9 cellular contexts compared by ENCODE assay signal in the genomic region with DNA sequence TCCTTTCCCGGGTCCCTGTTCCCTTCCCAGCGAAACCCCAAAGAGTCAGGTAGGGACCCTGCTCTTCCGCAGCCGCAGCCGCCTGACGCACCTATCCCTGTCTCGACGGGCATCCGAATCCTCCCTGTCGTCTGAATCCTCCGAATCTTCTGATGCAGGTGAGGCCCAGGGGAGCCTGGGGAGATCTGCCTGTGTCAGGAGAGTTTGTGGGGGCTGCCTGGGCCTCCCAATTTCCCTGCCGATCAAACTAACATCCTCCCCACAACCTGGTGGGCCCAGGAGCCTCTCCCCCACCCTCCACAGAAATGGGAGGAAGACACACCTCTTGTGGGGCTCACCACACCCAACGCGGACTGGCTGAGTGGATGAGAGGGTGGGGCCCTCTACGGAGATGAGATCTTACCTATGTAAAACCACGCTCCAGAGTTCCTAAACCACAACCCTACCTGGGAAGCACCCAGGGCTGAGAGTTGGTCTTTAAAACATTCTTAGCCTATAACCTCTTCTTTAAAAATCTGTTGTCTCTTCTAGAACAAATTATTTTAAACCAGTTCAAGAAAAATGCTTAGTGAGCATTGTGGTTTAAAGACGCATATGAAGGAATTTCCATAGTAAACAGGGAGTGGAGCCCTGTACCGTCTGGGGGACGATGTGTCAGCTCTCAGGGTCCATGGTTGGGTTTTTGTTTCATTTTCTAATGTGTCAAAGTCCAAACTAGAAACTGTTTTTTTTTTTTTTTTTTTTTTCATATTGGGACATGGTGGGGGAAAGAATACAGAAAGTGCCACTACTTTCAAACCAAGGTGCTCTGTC. TPM values are rescaled to one million over a fixed set of nuclear protein-coding genes. Genes with fewer than 3 reads are reported as not detected.
DNase-seq lines count a peak whose midpoint lies in the region; ATAC-seq, FAIRE-seq and TF ChIP-seq lines count a peak whose summit lies in the region.
"Had no signal": no experiment of that assay in that cellular context is flagged by ENCODE, and none has a peak within 500 bp of the region (broad histone marks: within the 10 kb centered on the region; RNA-seq: fewer than 3 reads in every experiment).

No MANE protein-coding gene starts in this region.

- no peaks in the 10 kb centered on the region for H3K9me3 ChIP-seq in BLaER1 treated with 17β-estradiol and CSF1 and Interleukin-3, amounts not matched to agents 10 nM and 100 nM (replicated peaks in 1 of 11)
- no peaks in the 10 kb centered on the region for H3K9me3 ChIP-seq in kidney (ENCODE audit: control insufficient read depth in 1 of 2, low read length in 2 of 2)
- no peaks in the 10 kb centered on the region for H3K9me3 ChIP-seq in upper lobe of right lung
- no peaks in the 10 kb centered on the region for H3K9me3 ChIP-seq in pancreas
- H3K9me3 ChIP-seq: neutrophil had no signal

- peaks cover 27 to 56% (median 44%) of the 10 kb centered on the region in 11 experiments; a peak in 21 of 22 replicates for H3K36me3 ChIP-seq in BLaER1 treated with 17β-estradiol and CSF1 and Interleukin-3, amounts not matched to agents 10 nM and 100 nM
- peaks cover 0 to 5% of the 10 kb centered on the region in 2 donors for H3K36me3 ChIP-seq in kidney (ENCODE audit: control insufficient read depth in 1 of 2, insufficient read depth in 2 of 2, low read length in 2 of 2)
- H3K36me3 ChIP-seq in upper lobe of right lung = peaks cover 49% of the 10 kb centered on the region
- no peaks in the 10 kb centered on the region for H3K36me3 ChIP-seq in pancreas

- peak overlapping the region; percentile 80 to 92 (median 86); a peak in 21 of 22 replicates for H3K9ac ChIP-seq in BLaER1 treated with 17β-estradiol and CSF1 and Interleukin-3, amounts not matched to agents 10 nM and 100 nM
- H3K9ac ChIP-seq in kidney (ENCODE audit: low read length in 2 of 2) = no peak overlapping the region

- 82 to 85% methylated on average over 19 of the region's 19 CpGs for WGBS in pancreas, 2 donors

- H3K27ac ChIP-seq in BLaER1 treated with 17β-estradiol and CSF1 and Interleukin-3, amounts not matched to agents 10 nM and 100 nM = peak overlapping the region in 9 of 11 experiments; percentile 6 to 92 (median 81); a peak in 12 of 22 replicates
- H3K27ac ChIP-seq in kidney (ENCODE audit: low read depth in 2 of 2, low read length in 2 of 2) (no peak overlapping the region), upper lobe of right lung (peak overlapping the region; percentile 72), pancreas (no peak overlapping the region)
- H3K27ac ChIP-seq: neutrophil had no signal

- no peaks in the 10 kb centered on the region for H3K27me3 Mint-ChIP-seq in IgD-negative memory B cell

- peaks cover 38 to 46% (median 41%) of the 10 kb centered on the region in 3 donors for H3K4me1 Mint-ChIP-seq in IgD-negative memory B cell

- no peak for ATAC-seq in upper lobe of right lung
- ATAC-seq in HG03196 (IDR thresholded peaks at IDR 0.05; ENCODE audit: unreplicated experiment) = no peak
- ATAC-seq in GM21737 (IDR thresholded peaks at IDR 0.05; ENCODE audit: unreplicated experiment) = no peak
- no peak for ATAC-seq in pancreas

- peak overlapping the region; percentile 66 to 90 (median 78) for H3K4me3 ChIP-seq in BLaER1 treated with 17β-estradiol and CSF1 and Interleukin-3, amounts not matched to agents 10 nM and 100 nM
- H3K4me3 ChIP-seq in kidney (ENCODE audit: low read length in 2 of 2) (peak overlapping the region in 1 of 2 donors; percentile 23), upper lobe of right lung (peak overlapping the region; percentile 70), pancreas (peak overlapping the region in 1 of 4 donors; percentile 72)

- peak; percentile 62 for DNase-seq in activated effector memory CD4-positive, alpha-beta T cell treated with Interleukin-2 at 50 U/mL for 16 hours
- peak; percentile 58 for DNase-seq in kidney
- DNase-seq in upper lobe of right lung = no peak
- no peak for DNase-seq in pancreas

- H3K4me1 ChIP-seq in BLaER1 treated with 17β-estradiol and CSF1 and Interleukin-3, amounts not matched to agents 10 nM and 100 nM = peaks cover 60 to 78% (median 69%) of the 10 kb centered on the region in 10 experiments
- H3K4me1 ChIP-seq in kidney (ENCODE audit: control insufficient read depth in 1 of 2, insufficient read depth in 1 of 2, low read depth in 1 of 2, low read length in 2 of 2) = peaks cover 0 to 16% of the 10 kb centered on the region in 2 donors
- peaks cover 62% of the 10 kb centered on the region for H3K4me1 ChIP-seq in upper lobe of right lung
- H3K4me1 ChIP-seq in pancreas = peaks cover 0 to 7% (median 0%) of the 10 kb centered on the region in 3 donors

- intact Hi-C loops in kidney (cut with DNase I) (no loop called here), upper lobe of right lung (cut with DNase I) (no loop called here), pancreas (cut with DNase I) (no loop called here)

- H4K20me1 ChIP-seq in BLaER1 treated with 17β-estradiol and CSF1 and Interleukin-3, amounts not matched to agents 10 nM and 100 nM = peaks cover 0 to 24% (median 0%) of the 10 kb centered on the region in 11 experiments; a peak in 6 of 22 replicates

- peak overlapping the region; percentile 85 to 98 (median 98) for H3K27ac Mint-ChIP-seq in IgD-negative memory B cell

- TF ChIP-seq CTCF in kidney (IDR thresholded peaks at IDR 0.05; ENCODE audit: borderline replicate concordance, extremely low read depth, insufficient read depth) = no peak
- no peak for TF ChIP-seq CTCF in upper lobe of right lung (IDR thresholded peaks at IDR 0.05)
- TF ChIP-seq CTCF in pancreas (IDR thresholded peaks at IDR 0.05) = no peak

- H3K4me2 ChIP-seq in BLaER1 treated with 17β-estradiol and CSF1 and Interleukin-3, amounts not matched to agents 10 nM and 100 nM = peak overlapping the region; percentile 89 to 100 (median 97)

- H3K36me3 Mint-ChIP-seq in IgD-negative memory B cell = peaks cover 2% of the 10 kb centered on the region

- no peak for FAIRE-seq in kidney (lab: Jason Lieb, UNC)
- FAIRE-seq in pancreas (lab: Jason Lieb, UNC) = no peak

- H3K27me3 ChIP-seq in BLaER1 treated with 17β-estradiol and CSF1 and Interleukin-3, amounts not matched to agents 10 nM and 100 nM = no peaks in the 10 kb centered on the region
- H3K27me3 ChIP-seq in upper lobe of right lung (no peaks in the 10 kb centered on the region), pancreas (no peaks in the 10 kb centered on the region)
- H3K27me3 ChIP-seq: neutrophil had no signal

- no peaks in the 10 kb centered on the region for H3K9me3 Mint-ChIP-seq in IgD-negative memory B cell

- peak overlapping the region; percentile 76 to 91 (median 89) for H3K4me3 Mint-ChIP-seq in IgD-negative memory B cell

RNA-seq across cellular contexts. Expression of gene CDC25B, which starts 1.7 kb away (rescaled TPM):
- polyA plus RNA-seq in IgD-negative memory B cell (20.0 TPM), kidney (ENCODE audit: insufficient read depth, low read depth, low replicate concordance) (24.1 TPM), pancreas (10 to 100 TPM; 24.4 to 28.8 TPM)
- total RNA-seq in kidney (40.3 TPM), upper lobe of right lung (136 TPM), pancreas (10 to 100 TPM in 2 of 6 donors, 1 to 10 TPM in 4; 3.7 to 13.5 (median 5.0) TPM)

RNA-seq across cellular contexts. Expression of gene CENPB, which starts 11.3 kb away (rescaled TPM):
- polyA plus RNA-seq in IgD-negative memory B cell (1.1 TPM), kidney (ENCODE audit: insufficient read depth, low read depth, low replicate concordance) (56.2 TPM), pancreas (10 to 100 TPM; 34.0 to 44.2 TPM)
- total RNA-seq in kidney (99.8 TPM), upper lobe of right lung (94.6 TPM), pancreas (10 to 100 TPM; 30.2 to 46.5 (median 39.3) TPM)

RNA-seq across cellular contexts. Expression of gene SPEF1, which starts 16.6 kb away (rescaled TPM):
- not detected for polyA plus RNA-seq in IgD-negative memory B cell
- total RNA-seq in kidney = 3.4 TPM
- 3.8 TPM for polyA plus RNA-seq in kidney (ENCODE audit: insufficient read depth, low read depth, low replicate concordance)
- total RNA-seq in upper lobe of right lung = 0.46 TPM
- under 1 TPM; 0.20 to 0.55 (median 0.40) TPM for total RNA-seq in pancreas
- polyA plus RNA-seq in pancreas = 1 to 10 TPM; 1.7 TPM

RNA-seq across cellular contexts. Expression of gene AP5S1, which starts 22.5 kb away (rescaled TPM):
- polyA plus RNA-seq in IgD-negative memory B cell (12.8 TPM), kidney (ENCODE audit: insufficient read depth, low read depth, low replicate concordance) (16.0 TPM), pancreas (1 to 10 TPM; 5.4 to 7.3 TPM)
- total RNA-seq in kidney (19.5 TPM), upper lobe of right lung (13.1 TPM), pancreas (1 to 10 TPM; 4.7 to 7.9 (median 6.8) TPM)

RNA-seq across cellular contexts. Expression of gene ADISSP, which starts 30.2 kb away (rescaled TPM):
- polyA plus RNA-seq in IgD-negative memory B cell = 30.0 TPM
- 26.3 TPM for total RNA-seq in kidney
- polyA plus RNA-seq in kidney (ENCODE audit: insufficient read depth, low read depth, low replicate concordance) = 31.8 TPM
- total RNA-seq in upper lobe of right lung = 23.3 TPM
- 10 to 100 TPM in 3 of 6 donors, 1 to 10 TPM in 3; 5.0 to 13.0 (median 10.0) TPM for total RNA-seq in pancreas
- 10 to 100 TPM; 14.2 to 16.0 TPM for polyA plus RNA-seq in pancreas

Comparison
In these comparisons a context has a peak if more than half of its experiments do, and no peak if none do; other contexts are left out.
1. H3K27ac ChIP-seq: peak in BLaER1 treated with 17β-estradiol and CSF1 and Interleukin-3, amounts not matched to agents 10 nM and 100 nM (9 of 11) and upper lobe of right lung (single experiment); none in kidney (0 of 2) and pancreas (0 of 4).
2. H3K9ac ChIP-seq: peak in BLaER1 treated with 17β-estradiol and CSF1 and Interleukin-3, amounts not matched to agents 10 nM and 100 nM (11 of 11); none in kidney (0 of 2).
3. DNase-seq: peak in activated effector memory CD4-positive, alpha-beta T cell treated with Interleukin-2 at 50 U/mL for 16 hours (single experiment) and kidney (single experiment); none in upper lobe of right lung (single experiment) and pancreas (0 of 6).